ENCODE assay signal across 22 cellular contexts in the genomic region with DNA sequence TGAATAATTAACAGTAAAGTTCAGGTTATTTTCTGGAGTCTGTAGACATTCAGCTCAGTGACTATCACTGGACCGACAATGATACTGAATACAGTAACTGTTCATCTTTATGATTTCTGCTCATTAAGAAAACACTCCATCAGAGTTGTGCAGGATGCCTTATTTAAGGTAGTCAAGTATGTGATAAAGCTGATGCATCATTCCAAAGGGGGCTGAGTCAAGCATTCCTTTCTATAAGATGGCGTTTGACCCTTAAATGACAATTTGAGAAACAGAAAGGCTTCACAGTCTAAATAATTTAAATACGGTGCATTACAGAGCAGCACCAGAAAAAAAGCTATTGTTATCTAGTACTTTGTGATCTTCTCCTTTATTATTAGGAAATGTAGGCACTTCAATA.
DNase-seq lines count a peak whose midpoint lies in the region; ATAC-seq and TF ChIP-seq lines count a peak whose summit lies in the region.
"Had no signal": no experiment of that assay in that cellular context is flagged by ENCODE, and none has a peak within 500 bp of the region (broad histone marks: within the 10 kb centered on the region; RNA-seq: fewer than 3 reads in every experiment).

No MANE protein-coding gene starts in this region.

- no peak for TF ChIP-seq CTCF in GM23338 (conservative IDR thresholded peaks at IDR 0.05; ENCODE audit: low read depth in 2 of 2)
- TF ChIP-seq CTCF in RWPE2 (IDR thresholded peaks at IDR 0.05; ENCODE audit: poor library complexity, severe bottlenecking), result no peak
- TF ChIP-seq CTCF in parathyroid adenoma (IDR thresholded peaks at IDR 0.05), result no peak

- peak overlapping the region; percentile 78 for H3K27ac ChIP-seq in GM23338 (ENCODE audit: low read depth)
- peak overlapping the region; percentile 25 for H3K27ac ChIP-seq in RWPE2 (ENCODE audit: poor library complexity, severe bottlenecking)
- H3K27ac ChIP-seq in parathyroid adenoma, result peak overlapping the region; percentile 72
- H3K27ac ChIP-seq: ascending aorta, right lobe of liver, SK-N-MC had no signal

- POLR2A ChIA-PET in HEK293T (lab: Yijun Ruan, JAX), result no interaction called here

- H3K27me3 ChIP-seq in GM23338 (ENCODE audit: insufficient read depth) (no peaks in the 10 kb centered on the region), RWPE2 (ENCODE audit: insufficient read depth, poor library complexity, severe bottlenecking) (no peaks in the 10 kb centered on the region), parathyroid adenoma (ENCODE audit: control insufficient read depth, insufficient read depth, low read length) (no peaks in the 10 kb centered on the region)
- H3K27me3 ChIP-seq: ascending aorta, right lobe of liver had no signal

- peak overlapping the region; percentile 12; the same call in 1 of the 2 replicates for H3K4me3 ChIP-seq in GM23338
- H3K4me3 ChIP-seq in RWPE2 (ENCODE audit: severe bottlenecking), result no peak overlapping the region
- no peak overlapping the region for H3K4me3 ChIP-seq in parathyroid adenoma (ENCODE audit: low read depth, low read length)
- H3K4me3 ChIP-seq: ascending aorta, right lobe of liver, SK-N-MC had no signal

- DNase-seq in GM23338 (ENCODE audit: low spot score) (peak; percentile 47), RWPE2 (ENCODE audit: low spot score) (no peak), glomerular visceral epithelial cell (ENCODE audit: extremely low spot score) (peak; percentile 47), NCI-H146 (lab: John Stamatoyannopoulos, UW) (no peak), HEK293T (ENCODE audit: extremely low spot score) (no peak)
- DNase-seq: activated CD8-positive, alpha-beta T cell treated with anti-CD3 and anti-CD28 coated beads for 36 hours; activated naive CD4-positive, alpha-beta T cell treated with anti-CD3 and anti-CD28 coated beads, Interleukin-2, amount 50 U/mL, for 16 hours; activated T-cell treated with anti-CD3 and anti-CD28 coated beads, Interleukin-2, amount 50 U/mL, for 1 hour; Caco-2; glutamatergic neuron; left ventricle myocardium superior; MV-4-11; NCI-H1694 treated with DMSO at 0.1 percent for 48 hours; NK-92 treated with Interleukin-12 subunit alpha and Interleukin-12 subunit beta, amount 100 ng/mL, for 24 hours; occipital lobe; right lobe of liver had no signal

- peaks cover 52% of the 10 kb centered on the region for H3K4me1 ChIP-seq in GM23338 (ENCODE audit: insufficient read depth)
- peaks cover 7% of the 10 kb centered on the region for H3K4me1 ChIP-seq in RWPE2 (ENCODE audit: insufficient read depth, poor library complexity, severe bottlenecking)
- H3K4me1 ChIP-seq in parathyroid adenoma, result peaks cover 24% of the 10 kb centered on the region
- H3K4me1 ChIP-seq: ascending aorta, Caco-2 had no signal

- H3K9me3 ChIP-seq in RWPE2 (ENCODE audit: severe bottlenecking), result no peaks in the 10 kb centered on the region
- no peaks in the 10 kb centered on the region for H3K9me3 ChIP-seq in parathyroid adenoma (ENCODE audit: control insufficient read depth, low read length)
- H3K9me3 ChIP-seq: ascending aorta, Caco-2, right lobe of liver had no signal

- H3K36me3 ChIP-seq in GM23338 (ENCODE audit: insufficient read depth) (no peaks in the 10 kb centered on the region), RWPE2 (ENCODE audit: low read depth) (no peaks in the 10 kb centered on the region), parathyroid adenoma (ENCODE audit: control insufficient read depth, insufficient read depth, low read length) (no peaks in the 10 kb centered on the region)
- H3K36me3 ChIP-seq: ascending aorta, right lobe of liver had no signal

- no peak overlapping the region for H3K4me3 Mint-ChIP-seq in GM23338
- H3K4me3 Mint-ChIP-seq: activated CD8-positive, alpha-beta T cell treated with anti-CD3 and anti-CD28 coated beads for 36 hours had no signal

- H3K9me2 ChIP-seq in GM23338 (ENCODE audit: insufficient read depth), result no peaks in the 10 kb centered on the region

- CTCF ChIA-PET in HEK293T (lab: Yijun Ruan, JAX), result no interaction called here

- H3K27me3 Mint-ChIP-seq in GM23338 (ENCODE audit: insufficient read depth, low read depth, poor library complexity), result no peaks in the 10 kb centered on the region
- H3K27me3 Mint-ChIP-seq: activated CD8-positive, alpha-beta T cell treated with anti-CD3 and anti-CD28 coated beads for 36 hours had no signal

- peak overlapping the region; percentile 67; the same call in 1 of the 2 replicates for H3K27ac Mint-ChIP-seq in GM23338
- H3K27ac Mint-ChIP-seq: activated CD8-positive, alpha-beta T cell treated with anti-CD3 and anti-CD28 coated beads for 36 hours had no signal

- H3K4me2 ChIP-seq in GM23338 (peak overlapping the region; percentile 24), parathyroid adenoma (ENCODE audit: low read length) (no peak overlapping the region)

- H3K4me1 Mint-ChIP-seq in GM23338, result peaks cover 37% of the 10 kb centered on the region

- no peak overlapping the region for H3K9ac ChIP-seq in parathyroid adenoma

- H3K79me2 ChIP-seq in GM23338 (replicated peaks; ENCODE audit: insufficient read depth) (no peaks in the 10 kb centered on the region), parathyroid adenoma (peaks cover 6% of the 10 kb centered on the region)

- peak; percentile 26; the same call in 2 of the 3 replicates for ATAC-seq in GM23338
- ATAC-seq in RWPE2 (ENCODE audit: low read depth), result no peak; the same call in 2 of the 3 replicates
- ATAC-seq in HG03520 (IDR thresholded peaks at IDR 0.05; ENCODE audit: unreplicated experiment), result no peak
- ATAC-seq in HG03571 (IDR thresholded peaks at IDR 0.05; ENCODE audit: unreplicated experiment), result no peak
- ATAC-seq: activated CD8-positive, alpha-beta T cell treated with anti-CD3 and anti-CD28 coated beads for 36 hours; Panc1 had no signal

- H2AFZ ChIP-seq in GM23338, result no peak overlapping the region
- H2AFZ ChIP-seq in parathyroid adenoma, result peak overlapping the region; percentile 18

- H3K9me3 Mint-ChIP-seq in GM23338, result no peaks in the 10 kb centered on the region
- H3K9me3 Mint-ChIP-seq: activated CD8-positive, alpha-beta T cell treated with anti-CD3 and anti-CD28 coated beads for 36 hours had no signal

- H3F3A ChIP-seq in GM23338 (replicated peaks; ENCODE audit: low read depth), result no peaks in the 10 kb centered on the region

- no peaks in the 10 kb centered on the region for H3K36me3 Mint-ChIP-seq in GM23338 (ENCODE audit: low read depth)

- no peaks in the 10 kb centered on the region for H4K20me1 ChIP-seq in GM23338 (replicated peaks; ENCODE audit: insufficient read depth)

TF ChIP-seq in GM23338, 12 proteins besides CTCF, POLR2A, EP300 and RAD21 (continues in another document):
- TF ChIP-seq ETS1 (IDR thresholded peaks at IDR 0.05) (no peak), JUNB (IDR thresholded peaks at IDR 0.05; ENCODE audit: unreplicated experiment) (no peak), STAT1 (IDR thresholded peaks at IDR 0.05; ENCODE audit: unreplicated experiment) (no peak), CREB1 (CRISPR knock-in tag; IDR thresholded peaks at IDR 0.05; ENCODE audit: low read depth) (no peak)

TF ChIP-seq in HEK293T, 16 proteins besides CTCF, POLR2A, EP300 and RAD21:
- TF ChIP-seq NFRKB (IDR thresholded peaks at IDR 0.05), result no peak
- TF ChIP-seq ZNF384 (IDR thresholded peaks at IDR 0.05), result no peak
- TF ChIP-seq LEF1 (IDR thresholded peaks at IDR 0.05; ENCODE audit: borderline replicate concordance), result no peak
- no peak for TF ChIP-seq TARDBP (IDR thresholded peaks at IDR 0.05)
- TF ChIP-seq BHLHE40 (IDR thresholded peaks at IDR 0.05; ENCODE audit: borderline replicate concordance), result no peak
- TF ChIP-seq, protein P1, sequence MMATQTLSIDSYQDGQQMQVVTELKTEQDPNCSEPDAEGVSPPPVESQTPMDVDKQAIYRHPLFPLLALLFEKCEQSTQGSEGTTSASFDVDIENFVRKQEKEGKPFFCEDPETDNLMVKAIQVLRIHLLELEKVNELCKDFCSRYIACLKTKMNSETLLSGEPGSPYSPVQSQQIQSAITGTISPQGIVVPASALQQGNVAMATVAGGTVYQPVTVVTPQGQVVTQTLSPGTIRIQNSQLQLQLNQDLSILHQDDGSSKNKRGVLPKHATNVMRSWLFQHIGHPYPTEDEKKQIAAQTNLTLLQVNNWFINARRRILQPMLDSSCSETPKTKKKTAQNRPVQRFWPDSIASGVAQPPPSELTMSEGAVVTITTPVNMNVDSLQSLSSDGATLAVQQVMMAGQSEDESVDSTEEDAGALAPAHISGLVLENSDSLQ (IDR thresholded peaks at IDR 0.05), result no peak
- no peak for TF ChIP-seq ELF4 (IDR thresholded peaks at IDR 0.05)

Comparison
In these comparisons a context has a peak if more than half of its experiments do, and no peak if none do; other contexts are left out.
1. DNase-seq: peak in GM23338 (single experiment) and glomerular visceral epithelial cell (single experiment); none in RWPE2 (single experiment), NCI-H146 (single experiment) and HEK293T (single experiment).
2. H3K27ac ChIP-seq: peak in every context shown above with its lines; median percentile 78 in GM23338; 72 in parathyroid adenoma; 25 in RWPE2.